ENCODE assay signal across 8 cellular contexts in the genomic region with DNA sequence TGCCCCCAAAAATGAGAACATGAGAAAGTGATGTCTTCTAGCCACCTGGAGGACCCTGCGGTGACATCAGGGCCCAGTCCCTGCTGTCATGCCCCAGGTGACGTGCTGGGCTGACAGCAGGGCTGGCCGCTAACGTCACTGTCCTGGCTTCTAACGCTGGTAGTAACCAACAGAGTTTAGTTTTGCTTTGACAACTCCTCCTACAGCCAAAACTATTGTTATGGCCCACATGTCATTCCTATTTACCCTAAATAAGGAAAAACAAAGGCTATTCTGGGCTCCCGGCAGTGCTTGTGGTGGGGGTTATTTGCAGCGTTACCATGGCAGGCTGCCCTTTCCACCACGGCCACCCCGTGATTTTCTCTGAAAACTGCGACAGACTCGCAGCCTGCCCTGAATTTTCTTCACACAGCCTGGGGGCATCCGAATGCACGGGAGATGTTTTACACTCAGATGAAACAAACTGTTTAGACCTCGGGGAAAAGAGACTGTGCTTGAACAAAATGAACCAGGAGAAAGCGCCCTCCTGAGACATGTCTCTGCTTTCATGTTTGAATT.
DNase-seq lines count a peak whose midpoint lies in the region; ATAC-seq and TF ChIP-seq lines count a peak whose summit lies in the region.

No MANE protein-coding gene starts in this region.

- peaks cover 0 to 16% of the 10 kb centered on the region in 2 donors for H3K36me3 Mint-ChIP-seq in activated naive CD4-positive, alpha-beta T cell treated with anti-CD3 and anti-CD28 coated beads, Interleukin-2, amount 50 U/mL, for 72 hours

- no peaks in the 10 kb centered on the region for H3K9me3 Mint-ChIP-seq in activated naive CD4-positive, alpha-beta T cell treated with anti-CD3 and anti-CD28 coated beads, Interleukin-2, amount 50 U/mL, for 72 hours

- DNase-seq in DMS53 (lab: John Stamatoyannopoulos, UW) (peak; percentile 26), DMS53 treated with DMSO at 0.1 percent for 48 hours (lab: John Stamatoyannopoulos, UW; ENCODE audit: unreplicated experiment) (no peak), left cardiac atrium (peak; percentile 84), retinal pigment epithelial cell (ENCODE audit: low read depth) (no peak)
- DNase-seq in activated naive CD4-positive, alpha-beta T cell treated with anti-CD3 and anti-CD28 coated beads, Interleukin-2, amount 50 U/mL, for 72 hours (ENCODE audit: low spot score in 2 of 2), result no peak
- DNase-seq in activated CD4-positive, alpha-beta T cell treated with anti-CD3 and anti-CD28 coated beads, Interleukin-2, amount 50 U/mL, for 48 hours, result no peak

- H3K4me3 ChIP-seq in retinal pigment epithelial cell (ENCODE audit: low read length), result peak overlapping the region; percentile 19

- no peak for TF ChIP-seq CTCF in retinal pigment epithelial cell (conservative IDR thresholded peaks at IDR 0.05; ENCODE audit: low read depth, low read length)

- intact Hi-C loops in left cardiac atrium (cut with DNase I), result loop anchor here in 1 of 2 donors (2.0 to 10.0 kb wide), 3 partner anchors 48 to 394 kb away; partner anchors contain the start of genes FAM210A, LDLRAD4 and RNMT

- ATAC-seq in HG03139 (IDR thresholded peaks at IDR 0.05; ENCODE audit: unreplicated experiment) (peak; percentile 21), left cardiac atrium (peak; percentile 39 to 55), GM21381 (IDR thresholded peaks at IDR 0.05; ENCODE audit: unreplicated experiment) (no peak)
- no peak for ATAC-seq in activated naive CD4-positive, alpha-beta T cell treated with anti-CD3 and anti-CD28 coated beads, Interleukin-2, amount 50 U/mL, for 72 hours

- H3K27ac Mint-ChIP-seq in activated naive CD4-positive, alpha-beta T cell treated with anti-CD3 and anti-CD28 coated beads, Interleukin-2, amount 50 U/mL, for 72 hours, result peak overlapping the region; percentile 66 to 80

Comparison
In these comparisons a context has a peak if more than half of its experiments do, and no peak if none do; other contexts are left out.
1. DNase-seq: peak in DMS53 (single experiment) and left cardiac atrium (single experiment); none in DMS53 treated with DMSO at 0.1 percent for 48 hours (single experiment), activated naive CD4-positive, alpha-beta T cell treated with anti-CD3 and anti-CD28 coated beads, Interleukin-2, amount 50 U/mL, for 72 hours (0 of 2), retinal pigment epithelial cell (single experiment) and activated CD4-positive, alpha-beta T cell treated with anti-CD3 and anti-CD28 coated beads, Interleukin-2, amount 50 U/mL, for 48 hours (0 of 2).
2. ATAC-seq: peak in HG03139 (single experiment) and left cardiac atrium (2 of 2); none in activated naive CD4-positive, alpha-beta T cell treated with anti-CD3 and anti-CD28 coated beads, Interleukin-2, amount 50 U/mL, for 72 hours (0 of 2) and GM21381 (single experiment).